In the genomic region with DNA sequence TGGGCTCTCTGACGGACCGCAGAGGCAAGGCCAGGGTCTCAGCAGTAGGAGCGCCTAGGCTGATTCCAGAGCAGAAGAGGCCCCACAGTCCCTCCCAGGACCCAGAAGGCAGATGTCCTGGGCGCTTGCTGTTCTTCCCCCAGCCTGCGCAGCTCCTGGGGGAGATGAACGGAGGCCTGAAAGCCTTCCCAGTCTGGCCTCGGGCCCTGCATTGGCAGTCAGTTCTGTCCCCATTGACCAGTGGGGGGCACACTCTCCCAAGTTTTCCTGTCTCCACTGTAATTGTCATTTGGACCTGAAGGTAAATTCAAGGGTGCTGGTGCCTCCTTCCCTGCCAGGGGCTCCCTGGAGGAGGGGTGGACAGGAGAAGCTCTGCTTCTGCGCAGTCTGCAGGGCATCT, we compare ENCODE assay signal across 8 cellular contexts.
A peak's percentile ranks its signal among the peaks of the same experiment; 100 is the strongest.
DNase-seq lines count a peak whose midpoint lies in the region; ATAC-seq and TF ChIP-seq lines count a peak whose summit lies in the region.

No MANE protein-coding gene starts in this region.

- no peak overlapping the region for H3K4me3 Mint-ChIP-seq in WTC11
- H3K4me3 Mint-ChIP-seq in T-helper 2 cell treated with Interferon-gamma antibody and Interleukin-4, amounts not matched to agents 5 μg/mL and 100 μg/mL, for 36 hours, result no peak overlapping the region

- DNase-seq in AG09319 (ENCODE audit: extremely low read depth, low read depth) (no peak), WTC11 (ENCODE audit: low spot score) (peak; percentile 88), hepatic stellate cell (ENCODE audit: low spot score) (peak; percentile 77), spleen (no peak), DMS114 treated with DMSO at 0.1 percent for 48 hours (lab: John Stamatoyannopoulos, UW; ENCODE audit: unreplicated experiment) (no peak)
- DNase-seq in T-helper 2 cell treated with Interferon-gamma antibody and Interleukin-4, amounts not matched to agents 5 μg/mL and 100 μg/mL, for 36 hours (ENCODE audit: low spot score), result no peak
- no peak for DNase-seq in stimulated activated CD4-positive, alpha-beta T cell treated with anti-CD3 and anti-CD28 coated beads, Interleukin-4, amount 100 ng/mL, for 1 hour

- CTCF ChIA-PET in HEK293 (lab: Yijun Ruan, JAX) (interaction anchor here (0.5 to 4.3 kb wide), 21 partner anchors 8 to 745 kb away, joined by 3 to 26 read pairs (median 5); no protein-coding TSS in a partner anchor), WTC11 (lab: Charles Lee) (interaction anchor here (0.5 to 4.7 kb wide), 41 partner anchors 9 to 1218 kb away, joined by 3 to 35 read pairs (median 4); no protein-coding TSS in a partner anchor)

- H3K27me3 ChIP-seq in spleen (replicated peaks in 1 of 7), result peaks cover 0 to 11% (median 0%) of the 10 kb centered on the region in 7 donors

- ATAC-seq in WTC11, result peak; percentile 89

- H3K4me1 Mint-ChIP-seq in WTC11, result no peaks in the 10 kb centered on the region
- no peaks in the 10 kb centered on the region for H3K4me1 Mint-ChIP-seq in T-helper 2 cell treated with Interferon-gamma antibody and Interleukin-4, amounts not matched to agents 5 μg/mL and 100 μg/mL, for 36 hours (ENCODE audit: low read depth)

- H3K4me3 ChIP-seq in HEK293 (ENCODE audit: low read depth, low read length) (no peak overlapping the region), spleen (no peak overlapping the region)

- intact Hi-C loops in spleen (cut with DNase I; ENCODE audit: low total_unique reads), result loop anchor here (5.0 to 10.0 kb wide), 2 partner anchors 203 to 350 kb away; no protein-coding TSS in a partner anchor

- WGBS in spleen, 5 donors, result 50 to 71% (median 66%) methylated on average over 8 of the region's 8 CpGs

- peak; percentile 75 for TF ChIP-seq CTCF in AG09319 (IDR thresholded peaks at IDR 0.05; ENCODE audit: low read depth, low read length)
- peak; percentile 37; the same call in 1 of the 2 replicates for TF ChIP-seq CTCF in HEK293 (tag by site-specific recombination; IDR thresholded peaks at IDR 0.05)
- peak; percentile 50; the same call in 1 of the 2 replicates for TF ChIP-seq CTCF in WTC11 (IDR thresholded peaks at IDR 0.05)
- TF ChIP-seq CTCF in spleen (IDR thresholded peaks at IDR 0.05 in 8 of 11, conservative IDR thresholded peaks at IDR 0.05 in 3 of 11), result peak; percentile 12 to 79 (median 61)

- H3K4me1 ChIP-seq in HEK293 (ENCODE audit: control insufficient read depth, insufficient read depth, low read length), result no peaks in the 10 kb centered on the region
- H3K4me1 ChIP-seq in spleen, result peaks cover 0 to 22% (median 10%) of the 10 kb centered on the region in 6 donors

- no peaks in the 10 kb centered on the region for H3K27me3 Mint-ChIP-seq in WTC11 (ENCODE audit: low read depth)
- no peaks in the 10 kb centered on the region for H3K27me3 Mint-ChIP-seq in T-helper 2 cell treated with Interferon-gamma antibody and Interleukin-4, amounts not matched to agents 5 μg/mL and 100 μg/mL, for 36 hours (ENCODE audit: low read depth)

- H3K27ac ChIP-seq in HEK293 (ENCODE audit: extremely low read depth, low read depth, low read length) (no peak overlapping the region), spleen (peak overlapping the region in 4 of 8 donors; percentile 9 to 28 (median 24))

- no peaks in the 10 kb centered on the region for H3K9me3 ChIP-seq in HEK293 (ENCODE audit: control insufficient read depth, insufficient read depth, low read depth, low read length)
- H3K9me3 ChIP-seq in spleen, result no peaks in the 10 kb centered on the region

- H3K9me3 Mint-ChIP-seq in WTC11, result no peaks in the 10 kb centered on the region
- no peaks in the 10 kb centered on the region for H3K9me3 Mint-ChIP-seq in T-helper 2 cell treated with Interferon-gamma antibody and Interleukin-4, amounts not matched to agents 5 μg/mL and 100 μg/mL, for 36 hours

- H3K36me3 Mint-ChIP-seq in WTC11, result no peaks in the 10 kb centered on the region
- no peaks in the 10 kb centered on the region for H3K36me3 Mint-ChIP-seq in T-helper 2 cell treated with Interferon-gamma antibody and Interleukin-4, amounts not matched to agents 5 μg/mL and 100 μg/mL, for 36 hours (ENCODE audit: low read depth)

- TF ChIP-seq POLR2A in spleen (IDR thresholded peaks at IDR 0.05), result no peak

- H3K36me3 ChIP-seq in HEK293 (ENCODE audit: control insufficient read depth in 2 of 2, insufficient read depth in 1 of 2, low read length in 2 of 2), result no peaks in the 10 kb centered on the region
- no peaks in the 10 kb centered on the region for H3K36me3 ChIP-seq in spleen

- POLR2A ChIA-PET in HEK293 (lab: Yijun Ruan, JAX), result no interaction called here
- POLR2A ChIA-PET in WTC11 (lab: Charles Lee), result no interaction called here

- no peak overlapping the region for H3K27ac Mint-ChIP-seq in WTC11
- H3K27ac Mint-ChIP-seq in T-helper 2 cell treated with Interferon-gamma antibody and Interleukin-4, amounts not matched to agents 5 μg/mL and 100 μg/mL, for 36 hours, result no peak overlapping the region

TF ChIP-seq in HEK293, 187 proteins besides CTCF, POLR2A, EP300 and RAD21:
- no peak for TF ChIP-seq ZNF311 (tag by site-specific recombination; IDR thresholded peaks at IDR 0.05; ENCODE audit: borderline replicate concordance)
- peak; percentile 28; the same call in 1 of the 2 replicates for TF ChIP-seq ZNF654 (tag by site-specific recombination; IDR thresholded peaks at IDR 0.05; ENCODE audit: low read depth)

TF ChIP-seq in WTC11, 78 proteins besides CTCF, POLR2A, EP300 and RAD21:
- TF ChIP-seq, protein P1, sequence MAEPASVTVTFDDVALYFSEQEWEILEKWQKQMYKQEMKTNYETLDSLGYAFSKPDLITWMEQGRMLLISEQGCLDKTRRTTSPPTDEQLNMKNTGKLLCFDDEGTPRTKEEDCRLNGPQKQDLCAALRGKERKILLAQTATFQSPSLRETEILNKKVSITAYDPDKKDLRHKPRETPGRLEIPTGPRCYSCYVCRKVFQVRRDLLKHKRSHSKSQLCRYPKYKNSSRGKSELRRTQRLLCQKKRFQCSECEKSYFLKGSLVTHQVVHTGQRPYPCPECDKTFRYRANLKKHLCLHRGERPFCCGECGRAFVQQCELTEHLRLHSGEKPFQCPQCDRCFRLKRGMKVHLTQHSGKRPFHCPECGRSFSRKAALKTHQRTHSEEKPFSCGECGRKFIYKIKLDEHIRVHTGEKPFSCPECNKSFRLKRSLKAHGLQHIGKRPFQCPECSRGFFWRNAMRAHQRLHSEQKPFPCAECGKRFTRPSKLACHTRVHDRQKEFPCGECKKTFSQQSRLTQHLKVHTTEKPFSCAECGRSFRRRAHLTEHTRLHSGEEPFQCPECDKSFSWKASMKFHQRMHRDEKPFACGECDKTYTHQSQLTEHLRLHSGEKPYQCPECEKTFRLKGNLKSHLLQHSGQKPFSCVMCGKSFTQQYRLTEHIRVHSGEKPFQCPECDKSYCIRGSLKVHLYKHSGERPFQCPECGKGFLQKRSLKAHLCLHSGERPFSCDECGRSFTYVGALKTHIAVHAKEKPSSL (CRISPR knock-in tag; conservative IDR thresholded peaks at IDR 0.05), result no peak

Comparison
In these comparisons a context has a peak if more than half of its experiments do, and no peak if none do; other contexts are left out.
1. DNase-seq: peak in WTC11 (single experiment) and hepatic stellate cell (single experiment); none in AG09319 (single experiment), spleen (single experiment), DMS114 treated with DMSO at 0.1 percent for 48 hours (single experiment), T-helper 2 cell treated with Interferon-gamma antibody and Interleukin-4, amounts not matched to agents 5 μg/mL and 100 μg/mL, for 36 hours (single experiment) and stimulated activated CD4-positive, alpha-beta T cell treated with anti-CD3 and anti-CD28 coated beads, Interleukin-4, amount 100 ng/mL, for 1 hour (single experiment).
2. Peak in every context shown above with its lines, with median percentiles within 50 percentile points of each other: CTCF ChIP-seq.